ENCODE assay signal across 24 cellular contexts in the genomic region with DNA sequence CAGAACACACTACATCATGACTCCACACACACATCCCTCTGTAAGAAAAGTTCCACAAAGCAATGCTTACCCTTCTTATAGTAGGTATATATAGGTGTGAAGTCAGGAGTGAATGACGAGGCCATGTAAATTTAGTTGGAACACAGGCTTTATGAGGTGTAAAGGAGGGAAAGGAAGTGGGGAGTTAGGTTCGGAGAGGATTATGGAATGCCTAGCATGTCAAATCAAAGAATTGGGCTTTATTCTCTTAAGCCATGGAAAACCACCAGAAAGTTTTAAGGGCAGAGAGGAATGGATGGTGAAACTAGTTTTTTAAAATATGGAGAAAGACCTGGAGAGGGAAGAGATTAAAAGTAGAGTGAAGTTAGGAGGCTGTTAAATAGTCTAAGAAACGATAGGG. TPM values are rescaled to one million over a fixed set of nuclear protein-coding genes. Genes with fewer than 3 reads are reported as not detected.
DNase-seq lines count a peak whose midpoint lies in the region; ATAC-seq, FAIRE-seq and TF ChIP-seq lines count a peak whose summit lies in the region.
"Had no signal": no experiment of that assay in that cellular context is flagged by ENCODE, and none has a peak within 500 bp of the region (broad histone marks: within the 10 kb centered on the region; RNA-seq: fewer than 3 reads in every experiment).

No MANE protein-coding gene starts in this region.

- no peak overlapping the region for H3K4me2 ChIP-seq in K562 (ENCODE audit: insufficient read depth, low read length)
- H3K4me2 ChIP-seq: BLaER1 had no signal

- no peak for TF ChIP-seq EP300 in K562 (IDR thresholded peaks at IDR 0.05; ENCODE audit: low read length)
- TF ChIP-seq EP300 in suprapubic skin (IDR thresholded peaks at IDR 0.05) = no peak

- no peaks in the 10 kb centered on the region for H3K27me3 ChIP-seq in SJCRH30
- H3K27me3 ChIP-seq in K562 (ENCODE audit: control insufficient read depth in 2 of 2, insufficient read depth in 2 of 2, low read length in 2 of 2) = no peaks in the 10 kb centered on the region
- no peaks in the 10 kb centered on the region for H3K27me3 ChIP-seq in suprapubic skin
- H3K27me3 ChIP-seq: BLaER1 had no signal

- H3K36me3 Mint-ChIP-seq in activated T-cell treated with anti-CD3 and anti-CD28 coated beads, Interleukin-2, amount 50 U/mL, for 72 hours (ENCODE audit: insufficient read depth in 2 of 2) = peaks cover 8 to 13% of the 10 kb centered on the region in 2 donors
- H3K36me3 Mint-ChIP-seq in activated T-cell treated with anti-CD3 and anti-CD28 coated beads, Interleukin-2, amount 50 U/mL, for 24 hours (ENCODE audit: low read depth) = peaks cover 76% of the 10 kb centered on the region
- H3K36me3 Mint-ChIP-seq in osteocyte (ENCODE audit: unreplicated experiment) = peaks cover 32% of the 10 kb centered on the region

- WGBS in K562 (ENCODE audit: insufficient coverage, low coverage, missing lambda C conversion rate) = 86% methylated on average over 3 of the region's 3 CpGs
- 76% methylated on average over 3 of the region's 3 CpGs for WGBS in suprapubic skin

- in situ Hi-C loops in K562 (cut with MboI) = no loop called here

- H3K27me3 Mint-ChIP-seq in activated T-cell treated with anti-CD3 and anti-CD28 coated beads, Interleukin-2, amount 50 U/mL, for 72 hours (ENCODE audit: low read depth) = no peaks in the 10 kb centered on the region
- H3K27me3 Mint-ChIP-seq in activated T-cell treated with anti-CD3 and anti-CD28 coated beads, Interleukin-2, amount 50 U/mL, for 24 hours = no peaks in the 10 kb centered on the region
- no peaks in the 10 kb centered on the region for H3K27me3 Mint-ChIP-seq in osteocyte (ENCODE audit: unreplicated experiment)
- H3K27me3 Mint-ChIP-seq: CD4-positive, alpha-beta T cell had no signal

- no peak overlapping the region for H2AFZ ChIP-seq in K562 (ENCODE audit: low read depth, low read length)

- no peak overlapping the region for H3K9ac ChIP-seq in K562 (ENCODE audit: insufficient read depth in 1 of 2, low read depth in 2 of 2, low read length in 2 of 2)
- H3K9ac ChIP-seq: BLaER1 had no signal

- BruUV-seq in K562 (replicated peaks; lab: Mats Ljungman, UMichigan) = no TSS peak

- H3K9me1 ChIP-seq in K562 (ENCODE audit: control insufficient read depth, insufficient read depth, low read length) = no peaks in the 10 kb centered on the region

- no peak overlapping the region for H3K4me3 ChIP-seq in SJCRH30
- H3K4me3 ChIP-seq in K562 = no peak overlapping the region
- H3K4me3 ChIP-seq in coronary artery = no peak overlapping the region
- H3K4me3 ChIP-seq in suprapubic skin = no peak overlapping the region
- H3K4me3 ChIP-seq: BLaER1 had no signal

- CTCF ChIA-PET in K562 (lab: Yijun Ruan, JAX; ENCODE audit: low intra/inter-chr PET ratio) = no interaction called here

- no peaks in the 10 kb centered on the region for H3K4me1 Mint-ChIP-seq in activated T-cell treated with anti-CD3 and anti-CD28 coated beads, Interleukin-2, amount 50 U/mL, for 72 hours (ENCODE audit: low read depth)
- H3K4me1 Mint-ChIP-seq in activated T-cell treated with anti-CD3 and anti-CD28 coated beads, Interleukin-2, amount 50 U/mL, for 24 hours (ENCODE audit: low read depth) = no peaks in the 10 kb centered on the region
- H3K4me1 Mint-ChIP-seq in osteocyte (ENCODE audit: unreplicated experiment) = peaks cover 11% of the 10 kb centered on the region

- no peak for TF ChIP-seq CTCF in K562 (IDR thresholded peaks at IDR 0.05 in 2 of 3, conservative IDR thresholded peaks at IDR 0.05 in 1 of 3; ENCODE audit: insufficient read depth in 2 of 3, low read depth in 1 of 3, low read length in 3 of 3)
- TF ChIP-seq CTCF in osteocyte (IDR thresholded peaks at IDR 0.05) = no peak
- no peak for TF ChIP-seq CTCF in coronary artery (IDR thresholded peaks at IDR 0.05)
- no peak for TF ChIP-seq CTCF in suprapubic skin (IDR thresholded peaks at IDR 0.05)

- peak overlapping the region; percentile 20 for H3K27ac Mint-ChIP-seq in activated T-cell treated with anti-CD3 and anti-CD28 coated beads, Interleukin-2, amount 50 U/mL, for 72 hours
- no peak overlapping the region for H3K27ac Mint-ChIP-seq in activated T-cell treated with anti-CD3 and anti-CD28 coated beads, Interleukin-2, amount 50 U/mL, for 24 hours
- H3K27ac Mint-ChIP-seq in osteocyte (ENCODE audit: unreplicated experiment) = peak overlapping the region; percentile 31
- H3K27ac Mint-ChIP-seq: CD4-positive, alpha-beta T cell had no signal

- no peaks in the 10 kb centered on the region for H3K9me3 Mint-ChIP-seq in activated T-cell treated with anti-CD3 and anti-CD28 coated beads, Interleukin-2, amount 50 U/mL, for 72 hours
- H3K9me3 Mint-ChIP-seq in activated T-cell treated with anti-CD3 and anti-CD28 coated beads, Interleukin-2, amount 50 U/mL, for 24 hours = no peaks in the 10 kb centered on the region
- H3K9me3 Mint-ChIP-seq in osteocyte (ENCODE audit: unreplicated experiment) = no peaks in the 10 kb centered on the region
- H3K9me3 Mint-ChIP-seq: CD4-positive, alpha-beta T cell had no signal

- H3K36me3 ChIP-seq in SJCRH30 = peaks cover 56% of the 10 kb centered on the region
- peaks cover 72% of the 10 kb centered on the region for H3K36me3 ChIP-seq in K562 (ENCODE audit: control insufficient read depth, insufficient read depth, low read length)
- H3K36me3 ChIP-seq in suprapubic skin = peaks cover 36% of the 10 kb centered on the region

- no peaks in the 10 kb centered on the region for H4K20me1 ChIP-seq in K562 (replicated peaks; ENCODE audit: control insufficient read depth, insufficient read depth, low read length)

- H3K4me3 Mint-ChIP-seq in activated T-cell treated with anti-CD3 and anti-CD28 coated beads, Interleukin-2, amount 50 U/mL, for 72 hours = no peak overlapping the region
- no peak overlapping the region for H3K4me3 Mint-ChIP-seq in activated T-cell treated with anti-CD3 and anti-CD28 coated beads, Interleukin-2, amount 50 U/mL, for 24 hours
- H3K4me3 Mint-ChIP-seq in osteocyte (ENCODE audit: unreplicated experiment) = no peak overlapping the region
- H3K4me3 Mint-ChIP-seq: CD4-positive, alpha-beta T cell had no signal

- H3K4me1 ChIP-seq in SJCRH30 (peaks cover 45% of the 10 kb centered on the region), K562 (replicated peaks in 1 of 2; ENCODE audit: control insufficient read depth in 2 of 2, insufficient read depth in 2 of 2, low read length in 2 of 2) (no peaks in the 10 kb centered on the region), suprapubic skin (no peaks in the 10 kb centered on the region)
- H3K4me1 ChIP-seq: BLaER1 had no signal

- H3K79me2 ChIP-seq in K562 (ENCODE audit: control insufficient read depth, insufficient read depth, low read length) = no peaks in the 10 kb centered on the region; the same call in 2 of the 3 replicates

- TF ChIP-seq POLR2A in K562 (conservative IDR thresholded peaks at IDR 0.05) (peak; percentile 53; the same call in 1 of the 2 replicates), suprapubic skin (IDR thresholded peaks at IDR 0.05) (no peak)

- no peak for TF ChIP-seq RAD21 in K562 (CRISPR knock-in tag; conservative IDR thresholded peaks at IDR 0.05 in 1 of 2, IDR thresholded peaks at IDR 0.05 in 1 of 2)

- H3K27ac ChIP-seq in SJCRH30 = peak overlapping the region; percentile 93
- H3K27ac ChIP-seq in K562 (ENCODE audit: extremely low read depth, low read depth, low read length) = no peak overlapping the region
- no peak overlapping the region for H3K27ac ChIP-seq in coronary artery
- H3K27ac ChIP-seq in suprapubic skin = no peak overlapping the region
- H3K27ac ChIP-seq: BLaER1 had no signal

- no peak for FAIRE-seq in K562 (lab: Jason Lieb, UNC)
- FAIRE-seq: D721Med, GM18507, RCC 7860 had no signal

- H3K9me3 ChIP-seq in SJCRH30 (replicated peaks) (no peaks in the 10 kb centered on the region), K562 (replicated peaks; ENCODE audit: control insufficient read depth, insufficient read depth, low read depth, low read length) (no peaks in the 10 kb centered on the region), suprapubic skin (no peaks in the 10 kb centered on the region)
- H3K9me3 ChIP-seq: BLaER1 had no signal

- no peak for ATAC-seq in activated T-cell treated with anti-CD3 and anti-CD28 coated beads, Interleukin-2, amount 50 U/mL, for 72 hours (replicated peaks in 1 of 2)
- no peak for ATAC-seq in K562

- intact Hi-C loops in K562 (cut with micrococcal nuclease) = no loop called here

- DNase-seq in activated T-cell treated with anti-CD3 and anti-CD28 coated beads, Interleukin-2, amount 50 U/mL, for 72 hours = no peak
- no peak for DNase-seq in activated T-cell treated with anti-CD3 and anti-CD28 coated beads, Interleukin-2, amount 50 U/mL, for 24 hours
- DNase-seq in SJCRH30 = peak; percentile 39 to 86
- no peak for DNase-seq in K562 (ENCODE audit: extremely low read depth in 1 of 4, low spot score in 3 of 4)
- DNase-seq in osteocyte (ENCODE audit: extremely low spot score, unreplicated experiment) = no peak
- DNase-seq in coronary artery (ENCODE audit: low spot score) = no peak
- no peak for DNase-seq in suprapubic skin (ENCODE audit: low spot score in 2 of 2)
- DNase-seq in NCI-H526 treated with DMSO at 0.1 percent for 48 hours (lab: John Stamatoyannopoulos, UW) = no peak
- DNase-seq: CD4-positive, alpha-beta T cell; H7; Karpas-422; NCI-H1092 treated with DMSO at 0.1 percent for 48 hours; NCI-H1436; NCI-H187; NCI-H2081 treated with DMSO at 0.1 percent for 48 hours; NCI-H2171; NCI-H345; NCI-H510A treated with DMSO at 0.1 percent for 48 hours; NCI-H774 had no signal

- POLR2A ChIA-PET in K562 (lab: Yijun Ruan, JAX) = interaction anchor here (0.6 to 1.1 kb wide), 6 partner anchors 9 to 117 kb away, joined by 3 read pairs; no protein-coding TSS in a partner anchor

RNA-seq across cellular contexts. Expression of a gene that starts 26.3 kb away (rescaled TPM):
- total RNA-seq in activated T-cell treated with anti-CD3 and anti-CD28 coated beads, Interleukin-2, amount 50 U/mL, for 72 hours = 1 to 10 TPM; 1.2 to 1.9 TPM
- 9.8 and 10.9 TPM in 2 replicates for total RNA-seq in SJCRH30 (2014; rRNA removed; shearing (Covaris generic))
- 0.30 and 0.44 TPM in 2 replicates for total RNA-seq in K562 (2011; cell fraction: chromatin; rRNA removed; ENCODE audit: low replicate concordance)
- 0.39 TPM in 1 of 2 replicates, not detected in the other for total RNA-seq in K562 (2011; cell fraction: nucleolus; rRNA removed)
- total RNA-seq in K562 (2011; cell fraction: nucleoplasm; rRNA removed) = 0.81 TPM in 1 of 2 replicates, not detected in the other
- total RNA-seq in K562 (2014; rRNA removed) = not detected in 2 replicates
- not detected in 2 replicates for total RNA-seq in K562 (2014; rRNA removed; fragmentation: Illumina TruSeq; extraction: Trizol)
- total RNA-seq in K562 (2015; rRNA removed; fragmentation: Illumina TruSeq; extraction: Trizol) = 0.11 TPM in 1 of 2 replicates, not detected in the other
- not detected in 2 replicates for total RNA-seq in K562 (2021)
- 0.07 and 0.11 TPM in 2 replicates for polyA plus RNA-seq in K562 (2011; rRNA removed)
- polyA plus RNA-seq in K562 (2011; cell fraction: cytosol; rRNA removed) = not detected in 2 replicates
- polyA plus RNA-seq in K562 (2011; cell fraction: nucleus; rRNA removed) = 0.31 and 0.38 TPM in 2 replicates
- 0.20 and 0.58 TPM in 2 replicates for polyA plus RNA-seq in K562 (2012)
- not detected in 2 replicates for polyA plus RNA-seq in K562 (2014; fragmentation: Illumina TruSeq; extraction: Trizol)
- polyA plus RNA-seq in K562 (2014; fragmentation: Nextera tagmentation; extraction: Ambion mirVana) = under 1 TPM; 0.03 to 0.06 TPM
- 0.04 and 0.07 TPM in 2 replicates for polyA plus RNA-seq in K562 (2014; rRNA removed)
- 0.14 TPM in 1 of 2 replicates, not detected in the other for polyA minus RNA-seq in K562 (2011; rRNA and poly(A)+ RNA removed)
- polyA minus RNA-seq in K562 (2011; cell fraction: cytosol; rRNA and poly(A)+ RNA removed) = not detected in 2 replicates
- not detected in 2 replicates for polyA minus RNA-seq in K562 (2011; cell fraction: nucleus; rRNA and poly(A)+ RNA removed)
- 0.35 and 0.57 TPM in 2 replicates for total RNA-seq in osteocyte
- total RNA-seq in suprapubic skin = 1 to 10 TPM; 3.2 to 9.0 (median 5.2) TPM
- total RNA-seq: A172 had no signal

RNA-seq across cellular contexts. Expression of a gene that starts 41.8 kb away (rescaled TPM):
- total RNA-seq in activated T-cell treated with anti-CD3 and anti-CD28 coated beads, Interleukin-2, amount 50 U/mL, for 72 hours = 10 to 100 TPM; 23.7 to 24.7 TPM
- 21.2 and 21.7 TPM in 2 replicates for total RNA-seq in SJCRH30 (2014; rRNA removed; shearing (Covaris generic))
- 18.2 and 51.7 TPM in 2 replicates for total RNA-seq in K562 (2011; cell fraction: chromatin; rRNA removed; ENCODE audit: low replicate concordance)
- total RNA-seq in K562 (2011; cell fraction: nucleolus; rRNA removed) = 35.4 and 36.2 TPM in 2 replicates
- total RNA-seq in K562 (2011; cell fraction: nucleoplasm; rRNA removed) = 27.1 and 28.9 TPM in 2 replicates
- total RNA-seq in K562 (2014; rRNA removed) (16.4 and 20.4 TPM in 2 replicates), K562 (2014; rRNA removed; fragmentation: Illumina TruSeq; extraction: Trizol) (4.5 and 5.4 TPM in 2 replicates), K562 (2015; rRNA removed; fragmentation: Illumina TruSeq; extraction: Trizol) (10.7 and 13.3 TPM in 2 replicates), K562 (2021) (33.5 and 35.1 TPM in 2 replicates), osteocyte (38.3 and 38.7 TPM in 2 replicates), suprapubic skin (10 to 100 TPM; 14.1 to 26.2 (median 24.1) TPM)
- polyA plus RNA-seq in K562 (2011; rRNA removed) (8.1 and 14.6 TPM in 2 replicates), K562 (2014; fragmentation: Illumina TruSeq; extraction: Trizol) (16.0 and 26.9 TPM in 2 replicates), K562 (2014; fragmentation: Nextera tagmentation; extraction: Ambion mirVana) (1 to 10 TPM; 1.9 to 2.6 TPM), K562 (2014; rRNA removed) (20.0 and 24.8 TPM in 2 replicates)
- polyA plus RNA-seq in K562 (2011; cell fraction: cytosol; rRNA removed) = 11.3 and 22.9 TPM in 2 replicates
- polyA plus RNA-seq in K562 (2011; cell fraction: nucleus; rRNA removed) = 32.8 and 67.9 TPM in 2 replicates
- polyA plus RNA-seq in K562 (2012) = 23.9 and 26.1 TPM in 2 replicates
- 4.9 and 5.2 TPM in 2 replicates for polyA minus RNA-seq in K562 (2011; rRNA and poly(A)+ RNA removed)
- 13.6 and 15.4 TPM in 2 replicates for polyA minus RNA-seq in K562 (2011; cell fraction: cytosol; rRNA and poly(A)+ RNA removed)
- polyA minus RNA-seq in K562 (2011; cell fraction: nucleus; rRNA and poly(A)+ RNA removed) = 16.6 and 17.4 TPM in 2 replicates

RNA-seq across cellular contexts. Expression of a gene that starts 41.9 kb away (rescaled TPM):
- 10 to 100 TPM; 53.7 to 61.4 TPM for total RNA-seq in activated T-cell treated with anti-CD3 and anti-CD28 coated beads, Interleukin-2, amount 50 U/mL, for 72 hours
- total RNA-seq in SJCRH30 (2014; rRNA removed; shearing (Covaris generic)) = 139 and 150 TPM in 2 replicates
- total RNA-seq in K562 (2011; cell fraction: chromatin; rRNA removed; ENCODE audit: low replicate concordance) = 31.2 and 38.1 TPM in 2 replicates
- 24.7 and 27.5 TPM in 2 replicates for total RNA-seq in K562 (2011; cell fraction: nucleolus; rRNA removed)
- total RNA-seq in K562 (2011; cell fraction: nucleoplasm; rRNA removed) = 46.6 and 87.8 TPM in 2 replicates
- total RNA-seq in K562 (2014; rRNA removed) (71.7 and 103 TPM in 2 replicates), K562 (2014; rRNA removed; fragmentation: Illumina TruSeq; extraction: Trizol) (144 and 145 TPM in 2 replicates), K562 (2015; rRNA removed; fragmentation: Illumina TruSeq; extraction: Trizol) (140 and 155 TPM in 2 replicates), K562 (2021) (231 and 235 TPM in 2 replicates), osteocyte (62.8 and 70.7 TPM in 2 replicates), suprapubic skin (10 to 100 TPM; 34.8 to 53.9 (median 52.5) TPM)
- polyA plus RNA-seq in K562 (2011; rRNA removed) (165 and 171 TPM in 2 replicates), K562 (2014; fragmentation: Illumina TruSeq; extraction: Trizol) (283 and 321 TPM in 2 replicates), K562 (2014; fragmentation: Nextera tagmentation; extraction: Ambion mirVana) (100 to 1,000 TPM; 499 to 543 TPM), K562 (2014; rRNA removed) (150 and 162 TPM in 2 replicates)
- 180 and 190 TPM in 2 replicates for polyA plus RNA-seq in K562 (2011; cell fraction: cytosol; rRNA removed)
- polyA plus RNA-seq in K562 (2011; cell fraction: nucleus; rRNA removed) = 68.1 and 83.6 TPM in 2 replicates
- polyA plus RNA-seq in K562 (2012) = 147 and 203 TPM in 2 replicates
- polyA minus RNA-seq in K562 (2011; rRNA and poly(A)+ RNA removed) = 117 and 126 TPM in 2 replicates
- 108 and 118 TPM in 2 replicates for polyA minus RNA-seq in K562 (2011; cell fraction: cytosol; rRNA and poly(A)+ RNA removed)
- polyA minus RNA-seq in K562 (2011; cell fraction: nucleus; rRNA and poly(A)+ RNA removed) = 13.2 and 23.4 TPM in 2 replicates

RNA-seq across cellular contexts. Expression of a gene that starts 42.2 kb away (rescaled TPM):
- 10 to 100 TPM; 44.3 to 60.9 TPM for total RNA-seq in activated T-cell treated with anti-CD3 and anti-CD28 coated beads, Interleukin-2, amount 50 U/mL, for 72 hours
- 25.4 and 29.9 TPM in 2 replicates for total RNA-seq in SJCRH30 (2014; rRNA removed; shearing (Covaris generic))
- 218 and 257 TPM in 2 replicates for total RNA-seq in K562 (2011; cell fraction: chromatin; rRNA removed; ENCODE audit: low replicate concordance)
- total RNA-seq in K562 (2011; cell fraction: nucleolus; rRNA removed) = 151 and 178 TPM in 2 replicates
- 203 and 242 TPM in 2 replicates for total RNA-seq in K562 (2011; cell fraction: nucleoplasm; rRNA removed)
- total RNA-seq in K562 (2014; rRNA removed) = 22.7 and 26.9 TPM in 2 replicates
- 29.3 and 30.2 TPM in 2 replicates for total RNA-seq in K562 (2014; rRNA removed; fragmentation: Illumina TruSeq; extraction: Trizol)
- total RNA-seq in K562 (2015; rRNA removed; fragmentation: Illumina TruSeq; extraction: Trizol) = 25.0 and 27.4 TPM in 2 replicates
- total RNA-seq in K562 (2021) = 32.7 and 33.2 TPM in 2 replicates
- 51.7 and 66.5 TPM in 2 replicates for polyA plus RNA-seq in K562 (2011; rRNA removed)
- 29.9 and 48.2 TPM in 2 replicates for polyA plus RNA-seq in K562 (2011; cell fraction: cytosol; rRNA removed)
- polyA plus RNA-seq in K562 (2011; cell fraction: nucleus; rRNA removed) = 76.5 and 77.3 TPM in 2 replicates
- polyA plus RNA-seq in K562 (2012) = 29.4 and 50.6 TPM in 2 replicates
- polyA plus RNA-seq in K562 (2014; fragmentation: Illumina TruSeq; extraction: Trizol) = 32.2 and 40.1 TPM in 2 replicates
- 1 to 10 TPM; 2.4 to 5.9 TPM for polyA plus RNA-seq in K562 (2014; fragmentation: Nextera tagmentation; extraction: Ambion mirVana)
- 23.4 and 28.5 TPM in 2 replicates for polyA plus RNA-seq in K562 (2014; rRNA removed)
- polyA minus RNA-seq in K562 (2011; rRNA and poly(A)+ RNA removed) = 84.3 and 87.6 TPM in 2 replicates
- 28.8 and 38.0 TPM in 2 replicates for polyA minus RNA-seq in K562 (2011; cell fraction: cytosol; rRNA and poly(A)+ RNA removed)
- polyA minus RNA-seq in K562 (2011; cell fraction: nucleus; rRNA and poly(A)+ RNA removed) = 47.7 and 95.0 TPM in 2 replicates
- 43.6 and 44.9 TPM in 2 replicates for total RNA-seq in osteocyte
- total RNA-seq in suprapubic skin = 100 to 1,000 TPM in 2 of 4 donors, 10 to 100 TPM in 2; 52.1 to 124 (median 83.5) TPM

Comparison
In these comparisons a context has a peak if more than half of its experiments do, and no peak if none do; other contexts are left out.
1. DNase-seq: peak in SJCRH30 (2 of 2); none in activated T-cell treated with anti-CD3 and anti-CD28 coated beads, Interleukin-2, amount 50 U/mL, for 72 hours (0 of 2), activated T-cell treated with anti-CD3 and anti-CD28 coated beads, Interleukin-2, amount 50 U/mL, for 24 hours (single experiment), K562 (0 of 4), osteocyte (single experiment), coronary artery (single experiment), suprapubic skin (0 of 2) and NCI-H526 treated with DMSO at 0.1 percent for 48 hours (single experiment).